10 cellular contexts compared by ENCODE assay signal in genomic region chr3:139173372-139174108, GRCh38.
DNase-seq lines count a peak whose midpoint lies in the region; ATAC-seq and TF ChIP-seq lines count a peak whose summit lies in the region.
"Had no signal": no experiment of that assay in that cellular context is flagged by ENCODE, and none has a peak within 500 bp of the region (broad histone marks: within the 10 kb centered on the region; RNA-seq: fewer than 3 reads in every experiment).

No MANE protein-coding gene starts in this region.

- 0 out of 2 replicates have a peak overlapping the region, but pooled peaks have one; percentile 0 for H2AFZ ChIP-seq in Loucy (ENCODE audit: low read length)

- H3K79me2 ChIP-seq in Loucy (ENCODE audit: insufficient read depth, low read length) = no peaks in the 10 kb centered on the region

- peaks cover 0 to 2% of the 10 kb centered on the region in 2 donors for H3K27me3 Mint-ChIP-seq in natural killer cell (ENCODE audit: low read depth in 2 of 2)

- no peak overlapping the region for H3K4me2 ChIP-seq in Loucy (ENCODE audit: low read depth, low read length, poor library complexity, severe bottlenecking)

- no peak overlapping the region for H3K9ac ChIP-seq in Loucy (ENCODE audit: low read depth, low read length, poor library complexity, severe bottlenecking)

- ATAC-seq in natural killer cell (peak in 1 of 3 donors; percentile 45), HG02571 (IDR thresholded peaks at IDR 0.05; ENCODE audit: unreplicated experiment) (no peak), GM19324 (IDR thresholded peaks at IDR 0.05; ENCODE audit: low FRiP score, unreplicated experiment) (no peak)

- no peak overlapping the region for H3K27ac Mint-ChIP-seq in natural killer cell

- H3K4me3 Mint-ChIP-seq in natural killer cell = peak overlapping the region; percentile 37
- H3K4me3 Mint-ChIP-seq: central memory CD8-positive, alpha-beta T cell had no signal

- H3K27me3 ChIP-seq in AG04450 (ENCODE audit: control insufficient read depth, insufficient read depth, low read length) = no peaks in the 10 kb centered on the region
- H3K27me3 ChIP-seq in Loucy (ENCODE audit: insufficient read depth, low read length, poor library complexity, severe bottlenecking) = no peaks in the 10 kb centered on the region

- DNase-seq in AG04450 (ENCODE audit: low read depth, low spot score) (no peak), dermis microvascular lymphatic vessel endothelial cell (ENCODE audit: low read depth in 2 of 2) (peak; percentile 58 to 59), natural killer cell (no peak), cerebellum (ENCODE audit: low spot score) (no peak)
- no peak for DNase-seq in activated CD4-positive, CD25-positive, alpha-beta regulatory T cell (lab: John Stamatoyannopoulos, UW)
- DNase-seq: stimulated activated CD4-positive, alpha-beta T cell treated with anti-CD3 and anti-CD28 coated beads, Interleukin-1b, Interleukin-23, amount 100 ng/mL, for 48 hours had no signal

- no peaks in the 10 kb centered on the region for H3F3A ChIP-seq in Loucy (ENCODE audit: low read depth)

- H3K4me3 ChIP-seq in AG04450 (ENCODE audit: low read depth, low read length) (peak overlapping the region; percentile 31), Loucy (ENCODE audit: low read length, poor library complexity, severe bottlenecking) (no peak overlapping the region)

- no peaks in the 10 kb centered on the region for H3K4me1 ChIP-seq in Loucy (ENCODE audit: insufficient read depth, low read length, poor library complexity, severe bottlenecking)

- no peaks in the 10 kb centered on the region for H4K20me1 ChIP-seq in Loucy (ENCODE audit: insufficient read depth, low read length, poor library complexity, severe bottlenecking)

- no peaks in the 10 kb centered on the region for H3K9me2 ChIP-seq in Loucy (replicated peaks; ENCODE audit: low read depth, low read length)

- no peak overlapping the region for H3K27ac ChIP-seq in AG04450 (ENCODE audit: low read depth, low read length)

- H3K36me3 ChIP-seq in Loucy (ENCODE audit: insufficient read depth, low read length) = no peaks in the 10 kb centered on the region

- peaks cover 3 to 6% of the 10 kb centered on the region in 2 donors for H3K9me3 Mint-ChIP-seq in natural killer cell

- TF ChIP-seq CTCF in AG04450 (IDR thresholded peaks at IDR 0.05; ENCODE audit: low read depth, low read length) = no peak
- no peak for TF ChIP-seq CTCF in Loucy (conservative IDR thresholded peaks at IDR 0.05; ENCODE audit: low read length)
- TF ChIP-seq CTCF in natural killer cell (IDR thresholded peaks at IDR 0.05) = no peak

- CTCF ChIA-PET in AG04450 (lab: Charles Lee) = no interaction called here

- no peaks in the 10 kb centered on the region for H3K36me3 Mint-ChIP-seq in natural killer cell

- H3K9me3 ChIP-seq in AG04450 (ENCODE audit: control insufficient read depth, insufficient read depth, low read length) (no peaks in the 10 kb centered on the region), Loucy (ENCODE audit: insufficient read depth, low read depth, low read length) (no peaks in the 10 kb centered on the region)

- POLR2A ChIA-PET in AG04450 (lab: Yijun Ruan, JAX) = no interaction called here

- intact Hi-C loops in natural killer cell (cut with micrococcal nuclease) = no loop called here

- peaks cover 0 to 10% of the 10 kb centered on the region in 2 donors for H3K4me1 Mint-ChIP-seq in natural killer cell
- H3K4me1 Mint-ChIP-seq: central memory CD8-positive, alpha-beta T cell had no signal

Comparison
In these comparisons a context has a peak if more than half of its experiments do, and no peak if none do; other contexts are left out.
1. DNase-seq: peak in dermis microvascular lymphatic vessel endothelial cell (2 of 2); none in AG04450 (single experiment), natural killer cell (single experiment), cerebellum (single experiment) and activated CD4-positive, CD25-positive, alpha-beta regulatory T cell (0 of 4).